Comparison of ENCODE assay signal across 36 cellular contexts in the genomic region with DNA sequence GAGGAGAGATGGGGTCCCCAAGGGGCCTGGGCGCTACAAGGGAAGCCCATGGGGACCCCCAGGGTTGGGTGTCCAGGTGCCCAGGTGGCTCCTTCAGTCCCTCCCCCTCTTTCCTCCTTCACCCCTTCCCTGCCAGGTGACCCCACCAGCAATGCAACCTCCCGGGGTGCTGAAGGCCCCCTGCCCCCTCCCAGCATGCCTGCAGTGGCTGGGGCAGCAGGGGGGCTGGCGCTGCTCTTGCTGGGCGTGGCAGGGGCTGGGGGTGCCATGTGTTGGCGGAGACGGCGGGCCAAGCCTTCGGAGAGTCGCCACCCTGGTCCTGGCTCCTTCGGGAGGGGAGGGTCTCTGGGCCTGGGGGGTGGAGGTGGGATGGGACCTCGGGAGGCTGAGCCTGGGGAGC. TPM values are rescaled to one million over a fixed set of nuclear protein-coding genes. Genes with fewer than 3 reads are reported as not detected.
"Had no signal": no experiment of that assay in that cellular context is flagged by ENCODE, and none has a peak within 500 bp of the region (broad histone marks: within the 10 kb centered on the region; RNA-seq: fewer than 3 reads in every experiment).

No MANE protein-coding gene starts in this region.

- H3K4me3 ChIP-seq: ascending aorta, cardiac muscle cell had no signal

- H3K27me3 ChIP-seq: cardiac muscle cell had no signal

- H3K27ac ChIP-seq: ascending aorta, cardiac muscle cell, VCaP had no signal

- H3K9me3 ChIP-seq: ascending aorta had no signal

- H3K9me3 Mint-ChIP-seq: activated B cell treated with CpG ODN at 0.5 μM for 24 hours; activated CD4-positive, alpha-beta memory T cell treated with anti-CD3 and anti-CD28 coated beads for 36 hours; activated CD4-positive, alpha-beta T cell treated with anti-CD3 and anti-CD28 coated beads, Interleukin-2, amount 10 ng/mL, durations not matched to agents 24 days and 14 days; activated CD8-positive, alpha-beta T cell treated with anti-CD3 and anti-CD28 coated beads for 36 hours; activated naive CD4-positive, alpha-beta T cell treated with anti-CD3 and anti-CD28 coated beads for 36 hours; activated naive CD8-positive, alpha-beta T cell treated with anti-CD3 and anti-CD28 coated beads, Interleukin-2, amount 10 ng/mL, durations not matched to agents 7 days and 5 days; activated naive CD8-positive, alpha-beta T cell treated with anti-CD3 and anti-CD28 coated beads, Interleukin-2, amount 50 U/mL, for 24 hours; activated T-cell treated with anti-CD3 and anti-CD28 coated beads, Interleukin-2, amount 50 U/mL, for 4 hours; activated T-cell treated with anti-CD3 and anti-CD28 coated beads, Interleukin-2, amount 50 U/mL, for 72 hours; activated T-helper 1 cell treated with anti-CD3 and anti-CD28 coated beads, Interleukin-12 subunit alpha, Interleukin-12 subunit beta, Interleukin-2, Interleukin-4 antibody, amounts not matched to agents 30 ng/mL and 10 ng/mL and 1 ng/mL, durations not matched to agents 14 hours and 24 hours and 36 hours; activated T-helper 17 cell treated with anti-CD3 and anti-CD28 coated beads, Interleukin-2, amount 50 U/mL, for 72 hours; central memory CD8-positive, alpha-beta T cell; T-helper 1 cell treated with Interleukin-12 subunit alpha and Interleukin-12 subunit beta and Interleukin-4 antibody, amounts not matched to agents 30 μg/mL and 1 μg/mL, for 36 hours; T-helper 2 cell treated with Interferon-gamma antibody and Interleukin-4, amounts not matched to agents 5 μg/mL and 100 μg/mL, for 36 hours had no signal

- H3K27ac Mint-ChIP-seq: activated B cell treated with CpG ODN at 0.5 μM for 24 hours; activated CD4-positive, alpha-beta memory T cell treated with anti-CD3 and anti-CD28 coated beads for 36 hours; activated CD4-positive, alpha-beta T cell treated with anti-CD3 and anti-CD28 coated beads, Interleukin-2, amount 10 ng/mL, durations not matched to agents 24 days and 14 days; activated CD8-positive, alpha-beta T cell treated with anti-CD3 and anti-CD28 coated beads for 36 hours; activated naive CD4-positive, alpha-beta T cell treated with anti-CD3 and anti-CD28 coated beads for 36 hours; activated naive CD8-positive, alpha-beta T cell; activated naive CD8-positive, alpha-beta T cell treated with anti-CD3 and anti-CD28 coated beads, Interleukin-2, amount 10 ng/mL, durations not matched to agents 7 days and 5 days; activated naive CD8-positive, alpha-beta T cell treated with anti-CD3 and anti-CD28 coated beads, Interleukin-2, amount 50 U/mL, for 24 hours; activated T-cell treated with anti-CD3 and anti-CD28 coated beads, Interleukin-2, amount 50 U/mL, for 72 hours; activated T-helper 1 cell treated with anti-CD3 and anti-CD28 coated beads, Interleukin-12 subunit alpha, Interleukin-12 subunit beta, Interleukin-2, Interleukin-4 antibody, amounts not matched to agents 30 ng/mL and 10 ng/mL and 1 ng/mL, durations not matched to agents 14 hours and 24 hours and 36 hours; T-helper 1 cell treated with Interleukin-12 subunit alpha and Interleukin-12 subunit beta and Interleukin-4 antibody, amounts not matched to agents 30 μg/mL and 1 μg/mL, for 36 hours; T-helper 2 cell treated with Interferon-gamma antibody and Interleukin-4, amounts not matched to agents 5 μg/mL and 100 μg/mL, for 36 hours had no signal

- H3K36me3 Mint-ChIP-seq: activated CD4-positive, alpha-beta memory T cell treated with anti-CD3 and anti-CD28 coated beads for 36 hours; activated naive CD8-positive, alpha-beta T cell treated with anti-CD3 and anti-CD28 coated beads, Interleukin-2, amount 10 ng/mL, durations not matched to agents 7 days and 5 days had no signal

- H3K36me3 ChIP-seq: ascending aorta, cardiac muscle cell had no signal

- ATAC-seq: activated CD8-positive, alpha-beta T cell treated with anti-CD3 and anti-CD28 coated beads for 36 hours; activated naive CD8-positive, alpha-beta T cell treated with anti-CD3 and anti-CD28 coated beads, Interleukin-2, amount 50 U/mL, for 24 hours; activated T-cell treated with anti-CD3 and anti-CD28 coated beads, Interleukin-2, amount 50 U/mL, for 4 hours; activated T-cell treated with anti-CD3 and anti-CD28 coated beads, Interleukin-2, amount 50 U/mL, for 72 hours; activated T-helper 17 cell treated with anti-CD3 and anti-CD28 coated beads, Interleukin-2, amount 50 U/mL, for 72 hours had no signal

- DNase-seq: activated B cell treated with CpG ODN at 0.5 μM for 24 hours; activated CD4-positive, alpha-beta memory T cell treated with anti-CD3 and anti-CD28 coated beads for 36 hours; activated CD4-positive, alpha-beta T cell treated with anti-CD3 and anti-CD28 coated beads for 4 hours; activated CD4-positive, alpha-beta T cell treated with anti-CD3 and anti-CD28 coated beads, Interleukin-2, amount 10 ng/mL, durations not matched to agents 24 days and 14 days; activated CD4-positive, alpha-beta T cell treated with anti-CD3 and anti-CD28 coated beads, Interleukin-2, amount 50 U/mL, for 1 hour; activated CD4-positive, alpha-beta T cell treated with anti-CD3 and anti-CD28 coated beads, Interleukin-2, amount 50 U/mL, for 4 hours; activated CD4-positive, CD25-positive, alpha-beta regulatory T cell treated with anti-CD3 and anti-CD28 coated beads, Interleukin-2, amount 50 U/mL, for 72 hours; activated CD8-positive, alpha-beta memory T cell treated with anti-CD3 and anti-CD28 coated beads, Interleukin-2, amount 50 U/mL, for 4 hours; activated CD8-positive, alpha-beta T cell treated with anti-CD3 and anti-CD28 coated beads for 36 hours; activated effector memory CD4-positive, alpha-beta T cell treated with anti-CD3 and anti-CD28 coated beads, Interleukin-2, amount 50 U/mL, for 16 hours; activated gamma-delta T cell treated with Interleukin-2 at 50 U/mL for 16 hours; activated naive CD4-positive, alpha-beta T cell; activated naive CD4-positive, alpha-beta T cell treated with anti-CD3 and anti-CD28 coated beads for 36 hours; activated naive CD4-positive, alpha-beta T cell treated with anti-CD3 and anti-CD28 coated beads, Interleukin-2, amount 50 U/mL, for 16 hours; activated naive CD8-positive, alpha-beta T cell treated with anti-CD3 and anti-CD28 coated beads, Interleukin-2, amount 10 ng/mL, durations not matched to agents 7 days and 5 days; activated naive CD8-positive, alpha-beta T cell treated with anti-CD3 and anti-CD28 coated beads, Interleukin-2, amount 50 U/mL, for 24 hours; activated T-cell treated with anti-CD3 and anti-CD28 coated beads for 4 hours; activated T-cell treated with anti-CD3 and anti-CD28 coated beads, Interleukin-2, amount 50 U/mL, for 1 hour; activated T-cell treated with anti-CD3 and anti-CD28 coated beads, Interleukin-2, amount 50 U/mL, for 4 hours; activated T-cell treated with anti-CD3 and anti-CD28 coated beads, Interleukin-2, amount 50 U/mL, for 72 hours; amygdala; anterior cingulate cortex; caudate nucleus; cerebellar nuclear complex; T-helper 2 cell; T-helper 9 cell had no signal

RNA-seq across cellular contexts. Expression of a gene that starts 4.0 kb away (rescaled TPM):
- total RNA-seq: activated B cell treated with CpG ODN at 0.5 μM for 24 hours; activated CD4-positive, alpha-beta memory T cell treated with anti-CD3 and anti-CD28 coated beads for 36 hours; activated CD4-positive, alpha-beta T cell treated with anti-CD3 and anti-CD28 coated beads, Interleukin-2, amount 10 ng/mL, durations not matched to agents 24 days and 14 days; activated CD8-positive, alpha-beta T cell treated with anti-CD3 and anti-CD28 coated beads for 36 hours; activated naive CD4-positive, alpha-beta T cell treated with anti-CD3 and anti-CD28 coated beads for 36 hours; activated naive CD8-positive, alpha-beta T cell treated with anti-CD3 and anti-CD28 coated beads, Interleukin-2, amount 10 ng/mL, durations not matched to agents 7 days and 5 days; activated T-cell treated with anti-CD3 and anti-CD28 coated beads, Interleukin-2, amount 50 U/mL, for 72 hours; activated T-helper 17 cell treated with anti-CD3 and anti-CD28 coated beads, Interleukin-2, amount 50 U/mL, for 72 hours; ascending aorta had no signal

RNA-seq across cellular contexts. Expression of a gene that starts 8.5 kb away (rescaled TPM):
- total RNA-seq: activated B cell treated with CpG ODN at 0.5 μM for 24 hours; activated CD4-positive, alpha-beta memory T cell treated with anti-CD3 and anti-CD28 coated beads for 36 hours; activated CD4-positive, alpha-beta T cell treated with anti-CD3 and anti-CD28 coated beads, Interleukin-2, amount 10 ng/mL, durations not matched to agents 24 days and 14 days; activated CD8-positive, alpha-beta T cell treated with anti-CD3 and anti-CD28 coated beads for 36 hours; activated naive CD4-positive, alpha-beta T cell treated with anti-CD3 and anti-CD28 coated beads for 36 hours; activated naive CD8-positive, alpha-beta T cell treated with anti-CD3 and anti-CD28 coated beads, Interleukin-2, amount 10 ng/mL, durations not matched to agents 7 days and 5 days; activated T-cell treated with anti-CD3 and anti-CD28 coated beads, Interleukin-2, amount 50 U/mL, for 4 hours; activated T-helper 1 cell treated with anti-CD3 and anti-CD28 coated beads, Interleukin-12 subunit alpha, Interleukin-12 subunit beta, Interleukin-2, Interleukin-4 antibody, amounts not matched to agents 30 ng/mL and 10 ng/mL and 1 ng/mL, durations not matched to agents 14 hours and 24 hours and 36 hours had no signal

RNA-seq across cellular contexts. Expression of a gene that starts 58.3 kb away (rescaled TPM):
- total RNA-seq: activated B cell treated with CpG ODN at 0.5 μM for 24 hours, bronchial epithelial cell had no signal
